ENCODE assay signal across 27 cellular contexts in genomic region chr12:129827102-129827873, GRCh38.
"Had no signal": no experiment of that assay in that cellular context is flagged by ENCODE, and none has a peak within 500 bp of the region (broad histone marks: within the 10 kb centered on the region; RNA-seq: fewer than 3 reads in every experiment).

No MANE protein-coding gene starts in this region.

- H3K4me1 ChIP-seq: breast epithelium, foreskin keratinocyte, left ventricle myocardium inferior, right lobe of liver, uterus had no signal

- H3K27ac Mint-ChIP-seq: activated B cell treated with CpG ODN at 0.5 μM for 24 hours; activated CD8-positive, alpha-beta memory T cell treated with anti-CD3 and anti-CD28 coated beads, Interleukin-2, amount 10 ng/mL, durations not matched to agents 7 days and 5 days; activated CD8-positive, alpha-beta T cell treated with anti-CD3 and anti-CD28 coated beads, Interleukin-2, amount 10 ng/mL, durations not matched to agents 7 days and 5 days; activated naive CD4-positive, alpha-beta T cell treated with anti-CD3 and anti-CD28 coated beads, Interleukin-2, amount 50 U/mL, for 24 hours; activated naive CD8-positive, alpha-beta T cell treated with anti-CD3 and anti-CD28 coated beads, Interleukin-2, amount 50 U/mL, for 24 hours; activated T-helper 2 cell treated with anti-CD3 and anti-CD28 coated beads, Interferon-gamma antibody, Interleukin-2, Interleukin-4, amounts not matched to agents 10 μg/mL and 5 μg/mL and 100 μg/mL, durations not matched to agents 14 hours and 24 hours and 36 hours; nephron; progenitor cell of endocrine pancreas; stimulated activated effector memory CD8-positive, alpha-beta T cell treated with anti-CD3 and anti-CD28 coated beads, Interleukin-12 subunit alpha, Interleukin-12 subunit beta, amount 100 ng/mL, for 72 hours; stimulated activated naive CD8-positive, alpha-beta T cell treated with anti-CD3 and anti-CD28 coated beads, Interleukin-15, Interleukin-2, amounts not matched to agents 100 ng/mL and 50 ng/mL, for 24 hours had no signal

- H3K9me3 Mint-ChIP-seq: activated B cell treated with CpG ODN at 0.5 μM for 24 hours; activated naive CD4-positive, alpha-beta T cell treated with anti-CD3 and anti-CD28 coated beads, Interleukin-2, amount 50 U/mL, for 24 hours; activated naive CD8-positive, alpha-beta T cell treated with anti-CD3 and anti-CD28 coated beads, Interleukin-2, amount 50 U/mL, for 24 hours had no signal

- H3K36me3 Mint-ChIP-seq: activated naive CD4-positive, alpha-beta T cell treated with anti-CD3 and anti-CD28 coated beads, Interleukin-2, amount 50 U/mL, for 24 hours; stimulated activated effector memory CD8-positive, alpha-beta T cell treated with anti-CD3 and anti-CD28 coated beads, Interleukin-12 subunit alpha, Interleukin-12 subunit beta, amount 100 ng/mL, for 72 hours had no signal

- H3K27me3 ChIP-seq: breast epithelium, foreskin keratinocyte, neutrophil, ovary, right lobe of liver, uterus had no signal

- H3K36me3 ChIP-seq: breast epithelium, left ventricle myocardium inferior, neutrophil, ovary, right lobe of liver, thoracic aorta, uterus had no signal

- H3K4me3 Mint-ChIP-seq: activated B cell treated with CpG ODN at 0.5 μM for 24 hours; activated CD8-positive, alpha-beta memory T cell treated with anti-CD3 and anti-CD28 coated beads, Interleukin-2, amount 10 ng/mL, durations not matched to agents 7 days and 5 days; activated CD8-positive, alpha-beta T cell treated with anti-CD3 and anti-CD28 coated beads, Interleukin-2, amount 10 ng/mL, durations not matched to agents 7 days and 5 days; activated naive CD4-positive, alpha-beta T cell treated with anti-CD3 and anti-CD28 coated beads, Interleukin-2, amount 50 U/mL, for 24 hours; activated naive CD8-positive, alpha-beta T cell treated with anti-CD3 and anti-CD28 coated beads, Interleukin-2, amount 50 U/mL, for 24 hours; nephron; stimulated activated effector memory CD8-positive, alpha-beta T cell treated with anti-CD3 and anti-CD28 coated beads, Interleukin-12 subunit alpha, Interleukin-12 subunit beta, amount 100 ng/mL, for 72 hours; stimulated activated naive CD8-positive, alpha-beta T cell treated with anti-CD3 and anti-CD28 coated beads, Interleukin-15, Interleukin-2, amounts not matched to agents 100 ng/mL and 50 ng/mL, for 24 hours had no signal

- H3K4me3 ChIP-seq: breast epithelium, left ventricle myocardium inferior, lung, ovary, right lobe of liver, thoracic aorta, uterus had no signal

- H3K27ac ChIP-seq: breast epithelium, foreskin keratinocyte, left ventricle myocardium inferior, neutrophil, ovary, right lobe of liver, thoracic aorta, uterus had no signal

- H3K27me3 Mint-ChIP-seq: activated B cell treated with CpG ODN at 0.5 μM for 24 hours; activated CD8-positive, alpha-beta memory T cell treated with anti-CD3 and anti-CD28 coated beads, Interleukin-2, amount 10 ng/mL, durations not matched to agents 7 days and 5 days; activated naive CD4-positive, alpha-beta T cell treated with anti-CD3 and anti-CD28 coated beads, Interleukin-2, amount 50 U/mL, for 24 hours; activated naive CD8-positive, alpha-beta T cell treated with anti-CD3 and anti-CD28 coated beads, Interleukin-2, amount 50 U/mL, for 24 hours; stimulated activated naive CD8-positive, alpha-beta T cell treated with anti-CD3 and anti-CD28 coated beads, Interleukin-15, Interleukin-2, amounts not matched to agents 100 ng/mL and 50 ng/mL, for 24 hours had no signal

- H3K4me1 Mint-ChIP-seq: activated B cell treated with CpG ODN at 0.5 μM for 24 hours; activated CD8-positive, alpha-beta memory T cell treated with anti-CD3 and anti-CD28 coated beads, Interleukin-2, amount 10 ng/mL, durations not matched to agents 7 days and 5 days; activated naive CD4-positive, alpha-beta T cell treated with anti-CD3 and anti-CD28 coated beads, Interleukin-2, amount 50 U/mL, for 24 hours; activated naive CD8-positive, alpha-beta T cell treated with anti-CD3 and anti-CD28 coated beads, Interleukin-2, amount 50 U/mL, for 24 hours; nephron; stimulated activated effector memory CD8-positive, alpha-beta T cell treated with anti-CD3 and anti-CD28 coated beads, Interleukin-12 subunit alpha, Interleukin-12 subunit beta, amount 100 ng/mL, for 72 hours had no signal

- DNase-seq: activated B cell treated with CpG ODN at 0.5 μM for 24 hours; activated CD8-positive, alpha-beta memory T cell treated with anti-CD3 and anti-CD28 coated beads, Interleukin-2, amount 10 ng/mL, durations not matched to agents 7 days and 5 days; activated CD8-positive, alpha-beta T cell treated with anti-CD3 and anti-CD28 coated beads, Interleukin-2, amount 10 ng/mL, durations not matched to agents 7 days and 5 days; activated naive CD8-positive, alpha-beta T cell treated with anti-CD3 and anti-CD28 coated beads, Interleukin-2, amount 50 U/mL, for 24 hours; activated T-cell treated with anti-CD3 and anti-CD28 coated beads, Interleukin-2, amount 50 U/mL, for 48 hours; amygdala; central memory CD4-positive, alpha-beta T cell; foreskin keratinocyte; kidney glomerular epithelial cell; left ventricle myocardium inferior; ovary; right lobe of liver; stimulated activated CD4-positive, alpha-beta T cell treated with anti-CD3 and anti-CD28 coated beads, Interleukin-4, amount 100 ng/mL, for 24 hours; T-helper 2 cell; trophoblast cell; uterus had no signal

- ATAC-seq: activated CD8-positive, alpha-beta memory T cell treated with anti-CD3 and anti-CD28 coated beads, Interleukin-2, amount 10 ng/mL, durations not matched to agents 7 days and 5 days; activated CD8-positive, alpha-beta T cell treated with anti-CD3 and anti-CD28 coated beads, Interleukin-2, amount 10 ng/mL, durations not matched to agents 7 days and 5 days; activated naive CD8-positive, alpha-beta T cell treated with anti-CD3 and anti-CD28 coated beads, Interleukin-2, amount 50 U/mL, for 24 hours; esophagus mucosa; foreskin keratinocyte; right lobe of liver; stimulated activated effector memory CD8-positive, alpha-beta T cell treated with anti-CD3 and anti-CD28 coated beads, Interleukin-12 subunit alpha, Interleukin-12 subunit beta, amount 100 ng/mL, for 72 hours had no signal

- H3K9me3 ChIP-seq: neutrophil, ovary, right lobe of liver, thoracic aorta, uterus had no signal
